In genomic region chr3:82586002-82586401, GRCh38 we compare ENCODE assay signal across 7 cellular contexts.
DNase-seq lines count a peak whose midpoint lies in the region; ATAC-seq, FAIRE-seq and TF ChIP-seq lines count a peak whose summit lies in the region.
"Not testable (repeated sequence)": the region's sequence is repeated elsewhere in the genome, so short reads cannot be mapped to it uniquely, and the experiment has no call there.

No MANE protein-coding gene starts in this region.

- intact Hi-C loops in body of pancreas (cut with DNase I); pancreas (cut with DNase I): not testable (repeated sequence)

- TF ChIP-seq CTCF in 22Rv1 (IDR thresholded peaks at IDR 0.05); A549 (IDR thresholded peaks at IDR 0.05); body of pancreas (IDR thresholded peaks at IDR 0.05); glutamatergic neuron (IDR thresholded peaks at IDR 0.05; ENCODE audit: partially characterized antibody, unreplicated experiment); pancreas (IDR thresholded peaks at IDR 0.05): not testable (repeated sequence)

- not testable (repeated sequence) for H3K27me3 ChIP-seq in body of pancreas, pancreas

- not testable (repeated sequence) for TF ChIP-seq POLR2A in A549 (IDR thresholded peaks at IDR 0.05; ENCODE audit: low read length); body of pancreas (IDR thresholded peaks at IDR 0.05)

- H3K9me3 Mint-ChIP-seq in glutamatergic neuron (ENCODE audit: unreplicated experiment) = not testable (repeated sequence)

- not testable (repeated sequence) for H3K27me3 Mint-ChIP-seq in glutamatergic neuron (ENCODE audit: unreplicated experiment)

- ATAC-seq in A549 = not testable (repeated sequence)
- ATAC-seq in body of pancreas (peak; percentile 67), pancreas (peak; percentile 66 to 87 (median 78))

- H3K27ac Mint-ChIP-seq in glutamatergic neuron (ENCODE audit: unreplicated experiment) = peak overlapping the region; percentile 85

- not testable (repeated sequence) for TF ChIP-seq RAD21 in A549 (conservative IDR thresholded peaks at IDR 0.05 in 1 of 2, IDR thresholded peaks at IDR 0.05 in 1 of 2)

- not testable (repeated sequence) for H3K4me1 ChIP-seq in A549, body of pancreas, pancreas

- H3K36me3 ChIP-seq in body of pancreas (replicated peaks in 1 of 2; ENCODE audit: insufficient read depth in 1 of 2, low read depth in 2 of 2); pancreas: not testable (repeated sequence)

- H3K4me3 ChIP-seq in A549, body of pancreas, pancreas: not testable (repeated sequence)

- not testable (repeated sequence) for H3K4me3 Mint-ChIP-seq in glutamatergic neuron (ENCODE audit: unreplicated experiment)

- not testable (repeated sequence) for H3K4me2 ChIP-seq in A549

- not testable (repeated sequence) for H3K9me3 ChIP-seq in A549, body of pancreas, pancreas

- CTCF ChIA-PET in A549 (lab: Yijun Ruan, JAX) = not testable (repeated sequence)

- POLR2A ChIA-PET in A549 (lab: Yijun Ruan, JAX) = not testable (repeated sequence)

- not testable (repeated sequence) for TF ChIP-seq EP300 in A549 (IDR thresholded peaks at IDR 0.05)

- 17% methylated on average over 5 of the region's 5 CpGs for WGBS in A549 (ENCODE audit: missing lambda C conversion rate)
- WGBS in body of pancreas, 2 donors = 11 to 24% methylated on average over 5 of the region's 5 CpGs
- WGBS in pancreas, 2 donors = 21 to 37% methylated on average over 5 of the region's 5 CpGs

- H3K27ac ChIP-seq in 22Rv1 (peak overlapping the region; percentile 94), body of pancreas (peak overlapping the region in 1 of 4 donors; percentile 10)
- H3K27ac ChIP-seq in A549, pancreas: not testable (repeated sequence)

- FAIRE-seq in A549 (lab: Jason Lieb, UNC) = peak; percentile 51
- FAIRE-seq in pancreas (lab: Jason Lieb, UNC) = not testable (repeated sequence)

- not testable (repeated sequence) for DNase-seq in A549 (ENCODE audit: low read depth in 1 of 2, low spot score in 1 of 2); glutamatergic neuron; pancreas
- DNase-seq in DMS53 (lab: John Stamatoyannopoulos, UW) = peak; percentile 48
- peak; percentile 10 to 17 for DNase-seq in SHP77 (lab: John Stamatoyannopoulos, UW)
- peak in 2 of 4 donors; percentile 9 to 38 for DNase-seq in body of pancreas

- H3K36me3 Mint-ChIP-seq in glutamatergic neuron (ENCODE audit: unreplicated experiment) = not testable (repeated sequence)

- not testable (repeated sequence) for H3K4me1 Mint-ChIP-seq in glutamatergic neuron (ENCODE audit: low read depth, unreplicated experiment)
